In genomic region chr19:15368798-15369593, GRCh38 we compare ENCODE assay signal across 21 cellular contexts.
"Had no signal": no experiment of that assay in that cellular context is flagged by ENCODE, and none has a peak within 500 bp of the region (broad histone marks: within the 10 kb centered on the region; RNA-seq: fewer than 3 reads in every experiment).

No MANE protein-coding gene starts in this region.

- H3K27ac ChIP-seq: brain microvascular endothelial cell, gastrocnemius medialis, left lung, thoracic aorta, upper lobe of right lung, WERI-Rb-1 had no signal

- H3K4me3 ChIP-seq: gastrocnemius medialis, left lung, thoracic aorta, upper lobe of right lung had no signal

- H3K9me3 ChIP-seq: gastrocnemius medialis, left lung, thoracic aorta, upper lobe of right lung had no signal

- H3K4me1 ChIP-seq: left lung had no signal

- H3K27me3 ChIP-seq: brain microvascular endothelial cell, gastrocnemius medialis, left lung, upper lobe of right lung had no signal

- ATAC-seq: activated T-helper 17 cell treated with anti-CD3 and anti-CD28 coated beads, Interleukin-2, amount 50 U/mL, for 72 hours; gastrocnemius medialis; left lung had no signal

- H3K27me3 Mint-ChIP-seq: activated naive CD8-positive, alpha-beta T cell treated with anti-CD3 and anti-CD28 coated beads, Interleukin-2, amount 10 ng/mL, durations not matched to agents 7 days and 5 days; activated T-helper 17 cell treated with anti-CD3 and anti-CD28 coated beads, Interleukin-2, amount 50 U/mL, for 72 hours; naive B cell had no signal

- DNase-seq: activated CD4-positive, alpha-beta T cell treated with anti-CD3 and anti-CD28 coated beads for 1 hour; activated CD4-positive, alpha-beta T cell treated with anti-CD3 and anti-CD28 coated beads, Interleukin-2, amount 50 U/mL, for 48 hours; activated naive CD4-positive, alpha-beta T cell; activated naive CD8-positive, alpha-beta T cell treated with anti-CD3 and anti-CD28 coated beads, Interleukin-2, amount 10 ng/mL, durations not matched to agents 7 days and 5 days; anterior cingulate cortex; brain microvascular endothelial cell; cortex of kidney; gastrocnemius medialis; head of caudate nucleus; naive B cell; retina; stimulated activated CD4-positive, alpha-beta T cell treated with anti-CD3 and anti-CD28 coated beads, Interleukin-12 subunit alpha, Interleukin-12 subunit beta, amount 100 ng/mL, for 4 hours; stimulated activated CD4-positive, alpha-beta T cell treated with anti-CD3 and anti-CD28 coated beads, Interleukin-1b, Interleukin-23, amount 100 ng/mL, for 48 hours; stimulated activated CD8-positive, alpha-beta memory T cell treated with anti-CD3 and anti-CD28 coated beads, Interleukin-4, amount 100 ng/mL, for 48 hours; SW 1271; T-helper 2 cell; upper lobe of right lung; WERI-Rb-1 had no signal

- H3K9me3 Mint-ChIP-seq: activated naive CD8-positive, alpha-beta T cell treated with anti-CD3 and anti-CD28 coated beads, Interleukin-2, amount 10 ng/mL, durations not matched to agents 7 days and 5 days; activated T-helper 17 cell treated with anti-CD3 and anti-CD28 coated beads, Interleukin-2, amount 50 U/mL, for 72 hours; naive B cell had no signal

- H3K27ac Mint-ChIP-seq: activated naive CD8-positive, alpha-beta T cell treated with anti-CD3 and anti-CD28 coated beads, Interleukin-2, amount 10 ng/mL, durations not matched to agents 7 days and 5 days; activated T-helper 17 cell treated with anti-CD3 and anti-CD28 coated beads, Interleukin-2, amount 50 U/mL, for 72 hours had no signal

- H3K4me3 Mint-ChIP-seq: activated naive CD8-positive, alpha-beta T cell treated with anti-CD3 and anti-CD28 coated beads, Interleukin-2, amount 10 ng/mL, durations not matched to agents 7 days and 5 days; activated T-helper 17 cell treated with anti-CD3 and anti-CD28 coated beads, Interleukin-2, amount 50 U/mL, for 72 hours had no signal

- H3K4me1 Mint-ChIP-seq: activated T-helper 17 cell treated with anti-CD3 and anti-CD28 coated beads, Interleukin-2, amount 50 U/mL, for 72 hours had no signal
